ENCODE assay signal across 10 cellular contexts in genomic region chr22:45064313-45065268, GRCh38. TPM values are rescaled to one million over a fixed set of nuclear protein-coding genes. Genes with fewer than 3 reads are reported as not detected.
DNase-seq lines count a peak whose midpoint lies in the region; ATAC-seq, FAIRE-seq and TF ChIP-seq lines count a peak whose summit lies in the region.
"Had no signal": no experiment of that assay in that cellular context is flagged by ENCODE, and none has a peak within 500 bp of the region (broad histone marks: within the 10 kb centered on the region; RNA-seq: fewer than 3 reads in every experiment).

No MANE protein-coding gene starts in this region.

- H3K36me3 Mint-ChIP-seq in glutamatergic neuron (ENCODE audit: unreplicated experiment) = peaks cover 8% of the 10 kb centered on the region

- DNase-seq in GM18507 (ENCODE audit: extremely low spot score, insufficient read length, low read depth) = peak; percentile 4
- DNase-seq in T1000 (lab: John Stamatoyannopoulos, UW) = peak; percentile 64
- DNase-seq in dedifferentiated amniotic fluid mesenchymal stem cell (ENCODE audit: extremely low spot score) = peak; percentile 37
- peak; percentile 30 to 64 (median 58) for DNase-seq in stimulated activated CD4-positive, alpha-beta T cell treated with anti-CD3 and anti-CD28 coated beads, TNF-alpha, amount 100 ng/mL, for 48 hours (ENCODE audit: low read depth in 3 of 3)
- DNase-seq in DMS 273 (lab: John Stamatoyannopoulos, UW; ENCODE audit: unreplicated experiment) = no peak
- no peak for DNase-seq in glutamatergic neuron
- DNase-seq in NCI-H1436 treated with DMSO at 0.1 percent for 48 hours (lab: John Stamatoyannopoulos, UW) = no peak
- DNase-seq: NCI-H510A treated with DMSO at 0.1 percent for 48 hours, ovary had no signal

- FAIRE-seq in GM18507 (lab: Jason Lieb, UNC) = no peak

- no peak overlapping the region for H3K27ac Mint-ChIP-seq in glutamatergic neuron (ENCODE audit: unreplicated experiment)

- TF ChIP-seq CTCF in glutamatergic neuron (IDR thresholded peaks at IDR 0.05; ENCODE audit: partially characterized antibody, unreplicated experiment) = no peak

- no peak for ATAC-seq in HG02938 (IDR thresholded peaks at IDR 0.05; ENCODE audit: unreplicated experiment)

- peaks cover 7% of the 10 kb centered on the region for H3K9me3 Mint-ChIP-seq in glutamatergic neuron (ENCODE audit: unreplicated experiment)

- H3K4me1 Mint-ChIP-seq in glutamatergic neuron (ENCODE audit: low read depth, unreplicated experiment) = peaks cover 1% of the 10 kb centered on the region

- peaks cover 5% of the 10 kb centered on the region for H3K27me3 Mint-ChIP-seq in glutamatergic neuron (ENCODE audit: unreplicated experiment)

- no peak overlapping the region for H3K4me3 Mint-ChIP-seq in glutamatergic neuron (ENCODE audit: unreplicated experiment)

RNA-seq across cellular contexts. Expression of gene PHF21B, which starts 54.8 kb away (rescaled TPM):
- total RNA-seq in glutamatergic neuron (ENCODE audit: unreplicated experiment) = 113 TPM

Comparison
In these comparisons a context has a peak if more than half of its experiments do, and no peak if none do; other contexts are left out.
1. DNase-seq: peak in GM18507 (single experiment), T1000 (single experiment), dedifferentiated amniotic fluid mesenchymal stem cell (single experiment) and stimulated activated CD4-positive, alpha-beta T cell treated with anti-CD3 and anti-CD28 coated beads, TNF-alpha, amount 100 ng/mL, for 48 hours (3 of 3); none in DMS 273 (single experiment), glutamatergic neuron (single experiment) and NCI-H1436 treated with DMSO at 0.1 percent for 48 hours (single experiment).